ENCODE assay signal across 22 cellular contexts in the genomic region with DNA sequence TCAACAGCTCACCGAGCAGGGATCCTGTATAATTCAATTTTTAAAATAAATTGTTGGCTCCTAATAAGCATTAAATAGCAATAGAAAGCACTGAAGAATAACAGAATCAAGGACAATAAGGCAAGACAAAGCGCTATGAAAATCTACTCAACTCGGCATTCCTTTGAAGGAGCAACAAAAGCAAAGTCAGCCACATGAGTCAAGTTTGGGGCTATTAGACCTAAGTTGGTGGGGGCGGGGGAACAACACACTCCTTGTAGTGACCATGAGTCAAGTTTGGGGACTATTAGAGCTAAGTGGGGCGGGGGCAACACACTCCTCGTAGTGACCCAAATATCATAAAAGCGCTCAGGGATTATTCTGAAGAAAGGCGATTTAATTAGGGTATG.
"Had no signal": no experiment of that assay in that cellular context is flagged by ENCODE, and none has a peak within 500 bp of the region (broad histone marks: within the 10 kb centered on the region; RNA-seq: fewer than 3 reads in every experiment).

No MANE protein-coding gene starts in this region.

- DNase-seq: activated CD8-positive, alpha-beta memory T cell treated with anti-CD3 and anti-CD28 coated beads for 24 hours; activated CD8-positive, alpha-beta memory T cell treated with anti-CD3 and anti-CD28 coated beads, Interleukin-2, amount 50 U/mL, for 4 hours; activated naive CD4-positive, alpha-beta T cell; activated T-cell treated with anti-CD3 and anti-CD28 coated beads, Interleukin-2, amount 50 U/mL, for 24 hours; effector CD4-positive, alpha-beta T cell; gastrocnemius medialis; hippocampal formation; islet precursor cell; left colon; mesenchymal stem cell; naive thymus-derived CD4-positive, alpha-beta T cell; retina; SK-N-SH; spleen; stimulated activated CD4-positive, alpha-beta T cell treated with anti-CD3 and anti-CD28 coated beads, Interleukin-4, amount 100 ng/mL, for 24 hours; stimulated activated naive CD4-positive, alpha-beta T cell treated with Interleukin-2 at 50 U/mL for 16 hours; T-helper 2 cell had no signal

- H3K4me2 ChIP-seq: SK-N-SH had no signal

- H3K4me1 ChIP-seq: gastrocnemius medialis had no signal

- H3K4me3 Mint-ChIP-seq: activated naive CD8-positive, alpha-beta T cell; activated T-cell treated with anti-CD3 and anti-CD28 coated beads, Interleukin-2, amount 50 U/mL, for 24 hours; naive thymus-derived CD4-positive, alpha-beta T cell; type B pancreatic cell had no signal

- H3K9me3 Mint-ChIP-seq: activated T-cell treated with anti-CD3 and anti-CD28 coated beads, Interleukin-2, amount 50 U/mL, for 24 hours had no signal

- H3K27ac Mint-ChIP-seq: activated naive CD8-positive, alpha-beta T cell; activated T-cell treated with anti-CD3 and anti-CD28 coated beads, Interleukin-2, amount 50 U/mL, for 24 hours; activated T-helper 2 cell treated with anti-CD3 and anti-CD28 coated beads, Interferon-gamma antibody, Interleukin-2, Interleukin-4, amounts not matched to agents 10 μg/mL and 5 μg/mL and 100 μg/mL, durations not matched to agents 14 hours and 24 hours and 36 hours; naive thymus-derived CD4-positive, alpha-beta T cell; type B pancreatic cell had no signal

- H3K4me3 ChIP-seq: gastrocnemius medialis, spleen had no signal

- H3K27me3 ChIP-seq: gastrocnemius medialis, spleen had no signal

- ATAC-seq: gastrocnemius medialis; left colon; naive thymus-derived CD4-positive, alpha-beta T cell had no signal

- H3K27me3 Mint-ChIP-seq: activated naive CD8-positive, alpha-beta T cell; activated T-cell treated with anti-CD3 and anti-CD28 coated beads, Interleukin-2, amount 50 U/mL, for 24 hours; naive thymus-derived CD4-positive, alpha-beta T cell had no signal

- H3K27ac ChIP-seq: gastrocnemius medialis, spleen, VCaP had no signal

- H3K9ac ChIP-seq: SK-N-SH had no signal

- H3K9me2 ChIP-seq: SK-N-SH had no signal

- H3K36me3 ChIP-seq: gastrocnemius medialis, thoracic aorta had no signal

- H3K9me3 ChIP-seq: gastrocnemius medialis had no signal
